In the genomic region with DNA sequence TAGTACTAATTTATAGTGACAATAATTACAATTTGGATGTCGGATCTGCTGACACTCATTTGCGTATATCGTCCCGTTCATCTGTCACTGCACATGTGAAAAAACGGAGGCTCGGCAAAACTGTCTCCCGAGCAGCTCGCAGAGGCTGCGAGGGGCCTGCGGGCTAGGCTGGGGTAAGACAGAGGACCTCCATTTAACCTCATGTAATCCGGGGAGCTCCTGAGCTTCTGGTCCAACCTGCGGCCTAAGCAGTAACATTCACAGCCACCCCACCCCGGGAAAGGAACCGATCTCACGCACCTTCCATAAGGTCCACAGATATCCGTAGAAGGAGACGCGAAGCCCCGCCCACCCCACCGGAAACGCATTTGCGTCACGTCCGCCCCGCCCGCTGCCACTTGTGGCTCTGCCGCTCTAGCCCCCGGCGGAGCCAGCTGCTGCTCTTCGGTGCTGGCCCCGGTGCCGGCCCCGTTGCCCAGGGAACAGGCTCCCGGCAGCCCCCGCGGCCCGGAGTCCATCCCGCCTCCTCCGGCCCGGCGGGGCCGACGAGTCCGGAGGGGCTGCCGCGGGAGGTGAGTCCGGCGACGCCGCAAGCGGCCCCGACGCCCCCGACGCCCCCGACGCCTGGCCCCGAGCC, we compare ENCODE assay signal across 8 cellular contexts. TPM values are rescaled to one million over a fixed set of nuclear protein-coding genes. Genes with fewer than 3 reads are reported as not detected.
DNase-seq lines count a peak whose midpoint lies in the region; ATAC-seq and TF ChIP-seq lines count a peak whose summit lies in the region.

Gene CINP, minus strand, starts transcription at position 346 of the 637 bp plus-strand sequence. Its CDS starts 39 bp downstream, at position 307.
A gene with protein sequence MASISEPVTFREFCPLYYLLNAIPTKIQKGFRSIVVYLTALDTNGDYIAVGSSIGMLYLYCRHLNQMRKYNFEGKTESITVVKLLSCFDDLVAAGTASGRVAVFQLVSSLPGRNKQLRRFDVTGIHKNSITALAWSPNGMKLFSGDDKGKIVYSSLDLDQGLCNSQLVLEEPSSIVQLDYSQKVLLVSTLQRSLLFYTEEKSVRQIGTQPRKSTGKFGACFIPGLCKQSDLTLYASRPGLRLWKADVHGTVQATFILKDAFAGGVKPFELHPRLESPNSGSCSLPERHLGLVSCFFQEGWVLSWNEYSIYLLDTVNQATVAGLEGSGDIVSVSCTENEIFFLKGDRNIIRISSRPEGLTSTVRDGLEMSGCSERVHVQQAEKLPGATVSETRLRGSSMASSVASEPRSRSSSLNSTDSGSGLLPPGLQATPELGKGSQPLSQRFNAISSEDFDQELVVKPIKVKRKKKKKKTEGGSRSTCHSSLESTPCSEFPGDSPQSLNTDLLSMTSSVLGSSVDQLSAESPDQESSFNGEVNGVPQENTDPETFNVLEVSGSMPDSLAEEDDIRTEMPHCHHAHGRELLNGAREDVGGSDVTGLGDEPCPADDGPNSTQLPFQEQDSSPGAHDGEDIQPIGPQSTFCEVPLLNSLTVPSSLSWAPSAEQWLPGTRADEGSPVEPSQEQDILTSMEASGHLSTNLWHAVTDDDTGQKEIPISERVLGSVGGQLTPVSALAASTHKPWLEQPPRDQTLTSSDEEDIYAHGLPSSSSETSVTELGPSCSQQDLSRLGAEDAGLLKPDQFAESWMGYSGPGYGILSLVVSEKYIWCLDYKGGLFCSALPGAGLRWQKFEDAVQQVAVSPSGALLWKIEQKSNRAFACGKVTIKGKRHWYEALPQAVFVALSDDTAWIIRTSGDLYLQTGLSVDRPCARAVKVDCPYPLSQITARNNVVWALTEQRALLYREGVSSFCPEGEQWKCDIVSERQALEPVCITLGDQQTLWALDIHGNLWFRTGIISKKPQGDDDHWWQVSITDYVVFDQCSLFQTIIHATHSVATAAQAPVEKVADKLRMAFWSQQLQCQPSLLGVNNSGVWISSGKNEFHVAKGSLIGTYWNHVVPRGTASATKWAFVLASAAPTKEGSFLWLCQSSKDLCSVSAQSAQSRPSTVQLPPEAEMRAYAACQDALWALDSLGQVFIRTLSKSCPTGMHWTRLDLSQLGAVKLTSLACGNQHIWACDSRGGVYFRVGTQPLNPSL (N-terminal part only) (plus strand): TSS at position 397 of the 637 bp plus-strand sequence. CDS start 13,781 bp downstream, outside the sequence.

- no peaks in the 10 kb centered on the region for H3K9me3 Mint-ChIP-seq in stimulated activated naive CD8-positive, alpha-beta T cell treated with anti-CD3 and anti-CD28 coated beads, Interleukin-15, amount 100 ng/mL, for 72 hours

- H3K4me1 ChIP-seq in ES-I3 (ENCODE audit: insufficient read depth, low read length) (peaks cover 6% of the 10 kb centered on the region), HAP-1 (peaks cover 14% of the 10 kb centered on the region), MM.1S (ENCODE audit: low read length) (0 out of 2 replicates have a peak, but pooled peaks cover 4% of the 10 kb centered on the region)

- H3K4me3 ChIP-seq in HAP-1 (peak within 1 kb of the TSS; percentile 88), MM.1S (ENCODE audit: low read length) (peak within 1 kb of the TSS; percentile 81), fibroblast of villous mesenchyme (ENCODE audit: low read depth, low read length) (peak within 1 kb of the TSS; percentile 74), neural cell (ENCODE audit: low read length) (peak within 1 kb of the TSS; percentile 78)

- peaks cover 40% of the 10 kb centered on the region for H3K4me1 Mint-ChIP-seq in stimulated activated naive CD8-positive, alpha-beta T cell treated with anti-CD3 and anti-CD28 coated beads, Interleukin-15, amount 100 ng/mL, for 72 hours

- peaks cover 21% of the 10 kb centered on the region for H3K79me2 ChIP-seq in MM.1S (ENCODE audit: low read length)
- peaks cover 29% of the 10 kb centered on the region for H3K79me2 ChIP-seq in neural cell (replicated peaks; ENCODE audit: insufficient read depth, low read length)

- H3K9me2 ChIP-seq in MM.1S (replicated peaks; ENCODE audit: insufficient read depth, low read length) (no peaks in the 10 kb centered on the region), neural cell (ENCODE audit: insufficient read depth, low read length) (no peaks in the 10 kb centered on the region)

- H3K27me3 Mint-ChIP-seq in stimulated activated naive CD8-positive, alpha-beta T cell treated with anti-CD3 and anti-CD28 coated beads, Interleukin-15, amount 100 ng/mL, for 72 hours: no peaks in the 10 kb centered on the region

- peak within 1 kb of the TSS; percentile 98 for H3K9ac ChIP-seq in ES-I3 (ENCODE audit: low read depth, low read length)
- H3K9ac ChIP-seq in MM.1S (ENCODE audit: low read length): peak within 1 kb of the TSS; percentile 88
- H3K9ac ChIP-seq in neural cell (ENCODE audit: low read length): peak within 1 kb of the TSS; percentile 86

- peak within 1 kb of the TSS; percentile 94 to 96 for H3K27ac Mint-ChIP-seq in stimulated activated naive CD8-positive, alpha-beta T cell treated with anti-CD3 and anti-CD28 coated beads, Interleukin-15, amount 100 ng/mL, for 72 hours

- H3K27ac ChIP-seq in MM.1S (ENCODE audit: low read length): peak within 1 kb of the TSS; percentile 53; the same call in 1 of the 2 replicates
- H3K27ac ChIP-seq in neural cell (ENCODE audit: low read length): peak within 1 kb of the TSS; percentile 88

- peak; percentile 32 for TF ChIP-seq EP300 in neural cell (conservative IDR thresholded peaks at IDR 0.05; ENCODE audit: poor library complexity, severe bottlenecking)

- peak within 1 kb of the TSS; percentile 89 to 91 for H3K4me3 Mint-ChIP-seq in stimulated activated naive CD8-positive, alpha-beta T cell treated with anti-CD3 and anti-CD28 coated beads, Interleukin-15, amount 100 ng/mL, for 72 hours

- peak; percentile 95 to 99 for DNase-seq in HAP-1 (ENCODE audit: low spot score in 2 of 2)
- peak; percentile 90 for DNase-seq in MM.1S
- DNase-seq in SHP77 treated with DMSO at 0.1 percent for 48 hours (lab: John Stamatoyannopoulos, UW): peak; percentile 90
- DNase-seq in activated gamma-delta T cell (lab: John Stamatoyannopoulos, UW): peak; percentile 96
- DNase-seq in fibroblast of villous mesenchyme (ENCODE audit: low read depth): peak; percentile 96
- DNase-seq in stimulated activated naive CD8-positive, alpha-beta T cell treated with anti-CD3 and anti-CD28 coated beads, Interleukin-15, amount 100 ng/mL, for 72 hours: peak; percentile 90 to 94

- in situ Hi-C loops in HAP-1 (cut with MboI; ENCODE audit: low sequenced_read_pairs): no loop called here

- no peaks in the 10 kb centered on the region for H3K27me3 ChIP-seq in HAP-1 (ENCODE audit: low read depth)
- no peaks in the 10 kb centered on the region for H3K27me3 ChIP-seq in MM.1S (replicated peaks; ENCODE audit: insufficient read depth, low read length)
- H3K27me3 ChIP-seq in neural cell (ENCODE audit: insufficient read depth, low read depth, low read length): no peaks in the 10 kb centered on the region

- TF ChIP-seq CTCF in MM.1S (IDR thresholded peaks at IDR 0.05; ENCODE audit: low read length) (no peak), fibroblast of villous mesenchyme (IDR thresholded peaks at IDR 0.05; ENCODE audit: insufficient read depth, low read depth, low read length) (no peak), neural cell (IDR thresholded peaks at IDR 0.05; ENCODE audit: poor library complexity, severe bottlenecking) (no peak)

- H3F3A ChIP-seq in MM.1S (ENCODE audit: insufficient read depth, low read length) (no peaks in the 10 kb centered on the region), neural cell (ENCODE audit: insufficient read depth, low read length, poor library complexity, severe bottlenecking) (no peaks in the 10 kb centered on the region)

- H3K9me3 ChIP-seq in ES-I3 (ENCODE audit: control insufficient read depth, insufficient read depth, low read length) (no peaks in the 10 kb centered on the region), HAP-1 (no peaks in the 10 kb centered on the region), MM.1S (replicated peaks; ENCODE audit: insufficient read depth, low read length) (no peaks in the 10 kb centered on the region), neural cell (ENCODE audit: low read length) (no peaks in the 10 kb centered on the region)

- H3K4me2 ChIP-seq in MM.1S (ENCODE audit: low read depth, low read length): peak within 1 kb of the TSS; percentile 77
- H3K4me2 ChIP-seq in neural cell (ENCODE audit: low read length): peak within 1 kb of the TSS; percentile 74

- no peak for TF ChIP-seq RAD21 in neural cell (conservative IDR thresholded peaks at IDR 0.05)

- H3K36me3 ChIP-seq in ES-I3 (ENCODE audit: insufficient read depth, low read length) (peaks cover 2% of the 10 kb centered on the region; the same call in 1 of the 2 replicates), HAP-1 (replicated peaks) (peaks cover 6% of the 10 kb centered on the region), MM.1S (replicated peaks; ENCODE audit: insufficient read depth, low read length) (no peaks in the 10 kb centered on the region), neural cell (ENCODE audit: insufficient read depth, low read length) (peaks cover 3% of the 10 kb centered on the region)

- H2AFZ ChIP-seq in MM.1S (ENCODE audit: low read length) (peak within 1 kb of the TSS; percentile 83), neural cell (ENCODE audit: low read depth, low read length) (peak within 1 kb of the TSS; percentile 89)

- ATAC-seq in stimulated activated naive CD8-positive, alpha-beta T cell treated with anti-CD3 and anti-CD28 coated beads, Interleukin-15, amount 100 ng/mL, for 72 hours: peak; percentile 89

- H4K20me1 ChIP-seq in MM.1S (ENCODE audit: insufficient read depth, low read length): no peaks in the 10 kb centered on the region
- no peaks in the 10 kb centered on the region for H4K20me1 ChIP-seq in neural cell (ENCODE audit: insufficient read depth)

TF ChIP-seq in neural cell, 6 proteins besides CTCF, POLR2A, EP300 and RAD21 (continues in another document):
- peak; percentile 91 for TF ChIP-seq MXI1 (conservative IDR thresholded peaks at IDR 0.05; ENCODE audit: poor library complexity, severe bottlenecking)
- no peak for TF ChIP-seq EZH2 (IDR thresholded peaks at IDR 0.05; ENCODE audit: borderline replicate concordance, insufficient read depth, low read length, poor library complexity, severe bottlenecking)
- TF ChIP-seq TAF1 (IDR thresholded peaks at IDR 0.05; ENCODE audit: low read depth): peak; percentile 61
- peak; percentile 86 for TF ChIP-seq POLR2AphosphoS5 (IDR thresholded peaks at IDR 0.05)
- no peak for TF ChIP-seq SMC3 (conservative IDR thresholded peaks at IDR 0.05; ENCODE audit: poor library complexity)

RNA-seq across cellular contexts. Expression of gene CINP, which starts in this region (rescaled TPM):
- total RNA-seq in fibroblast of villous mesenchyme: 50.3 and 51.8 TPM in 2 replicates
- 23.1 and 31.6 TPM in 2 replicates for polyA plus RNA-seq in neural cell
- 23.9 and 33.2 TPM in 2 replicates for polyA minus RNA-seq in neural cell

RNA-seq across cellular contexts. Expression of the second gene that starts in this region (rescaled TPM):
- total RNA-seq in fibroblast of villous mesenchyme: 18.0 and 19.9 TPM in 2 replicates
- polyA plus RNA-seq in neural cell: 6.7 and 7.0 TPM in 2 replicates
- 22.1 and 26.8 TPM in 2 replicates for polyA minus RNA-seq in neural cell

Comparison
In these comparisons a context has a peak if more than half of its experiments do, and no peak if none do; other contexts are left out.
1. Peak in every context shown above with its lines: DNase-seq, ATAC-seq, H3K4me3 ChIP-seq and H3K27ac ChIP-seq.